8 cellular contexts compared by ENCODE assay signal in the genomic region with DNA sequence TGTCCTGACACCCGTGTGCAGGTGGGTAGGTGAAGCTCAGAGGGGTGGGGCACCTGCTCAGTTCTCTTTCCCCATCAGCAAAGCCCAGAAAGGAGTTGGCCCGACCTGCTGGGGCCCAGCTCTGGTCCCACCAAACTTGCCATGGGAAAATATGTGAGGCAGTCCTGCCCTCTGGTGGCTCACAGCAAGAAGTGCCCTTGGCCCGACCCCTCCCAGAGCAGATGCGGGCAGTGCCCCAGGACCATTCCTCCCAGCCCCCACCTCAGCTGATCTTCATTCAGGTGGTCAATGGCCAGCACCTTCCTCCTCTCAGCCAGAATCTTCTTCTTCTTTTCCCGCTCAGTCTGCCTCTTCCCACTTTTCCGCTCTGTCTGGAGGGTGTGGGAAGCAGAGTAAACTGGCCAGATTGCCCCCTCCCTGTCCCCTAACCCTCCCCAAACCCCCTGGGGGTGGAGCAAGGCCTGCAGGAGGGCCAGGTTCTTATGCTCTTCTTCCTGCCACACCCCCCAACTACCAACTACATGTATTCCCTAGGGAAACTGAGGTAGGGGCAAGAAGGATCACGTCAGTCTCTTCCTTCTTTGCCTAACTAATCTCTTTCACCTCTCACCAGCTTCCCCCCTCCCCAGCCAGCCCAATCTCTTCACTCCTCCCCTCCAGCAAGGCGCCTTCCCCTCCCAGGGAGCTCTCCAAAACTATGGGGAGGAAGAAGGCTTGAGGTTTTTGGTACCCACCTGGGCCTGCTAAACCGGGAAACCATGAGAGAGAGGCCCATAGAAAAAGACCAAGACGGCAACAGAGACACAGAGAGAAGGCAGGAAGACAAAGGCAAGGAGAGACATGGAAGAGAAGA. TPM values are rescaled to one million over a fixed set of nuclear protein-coding genes. Genes with fewer than 3 reads are reported as not detected.
A peak's percentile ranks its signal among the peaks of the same experiment; 100 is the strongest.
DNase-seq lines count a peak whose midpoint lies in the region; ATAC-seq and TF ChIP-seq lines count a peak whose summit lies in the region.

No MANE protein-coding gene starts in this region.

- peak in 3 of 4 experiments; percentile 48 to 67 (median 64) for TF ChIP-seq CTCF in sigmoid colon (IDR thresholded peaks at IDR 0.05)

- intact Hi-C loops in Right ventricle myocardium superior (cut with DNase I) (loop anchor here (5.0 kb wide), 1 partner anchor 110 kb away; no protein-coding TSS in a partner anchor), sigmoid colon (cut with DNase I) (loop anchor here (1.0 kb wide), 1 partner anchor 108 kb away; no protein-coding TSS in a partner anchor)

- TF ChIP-seq EP300 in sigmoid colon (IDR thresholded peaks at IDR 0.05), result no peak

- no peaks in the 10 kb centered on the region for H3K27me3 ChIP-seq in sigmoid colon

- peaks cover 23% of the 10 kb centered on the region for H3K27me3 Mint-ChIP-seq in activated naive CD4-positive, alpha-beta T cell treated with anti-CD3 and anti-CD28 coated beads, Interleukin-2, amount 10 ng/mL, durations not matched to agents 7 days and 5 days

- no peaks in the 10 kb centered on the region for H3K4me1 ChIP-seq in sigmoid colon

- H3K36me3 ChIP-seq in sigmoid colon, result no peaks in the 10 kb centered on the region

- H3K27ac Mint-ChIP-seq in activated naive CD4-positive, alpha-beta T cell treated with anti-CD3 and anti-CD28 coated beads, Interleukin-2, amount 10 ng/mL, durations not matched to agents 7 days and 5 days, result no peak overlapping the region

- no peak for ATAC-seq in Right ventricle myocardium superior (ENCODE audit: poor library complexity)

- H3K9me3 Mint-ChIP-seq in activated naive CD4-positive, alpha-beta T cell treated with anti-CD3 and anti-CD28 coated beads, Interleukin-2, amount 10 ng/mL, durations not matched to agents 7 days and 5 days, result no peaks in the 10 kb centered on the region

- H3K4me3 Mint-ChIP-seq in activated naive CD4-positive, alpha-beta T cell treated with anti-CD3 and anti-CD28 coated beads, Interleukin-2, amount 10 ng/mL, durations not matched to agents 7 days and 5 days, result no peak overlapping the region

- H3K36me3 Mint-ChIP-seq in activated naive CD4-positive, alpha-beta T cell treated with anti-CD3 and anti-CD28 coated beads, Interleukin-2, amount 10 ng/mL, durations not matched to agents 7 days and 5 days, result no peaks in the 10 kb centered on the region

- DNase-seq in activated naive CD4-positive, alpha-beta T cell treated with anti-CD3 and anti-CD28 coated beads, Interleukin-2, amount 10 ng/mL, durations not matched to agents 7 days and 5 days, result peak; percentile 43
- no peak for DNase-seq in activated naive CD4-positive, alpha-beta T cell treated with anti-CD3 and anti-CD28 coated beads, Interleukin-2, amount 50 U/mL, for 16 hours
- DNase-seq in NAMALWA (ENCODE audit: low spot score) (peak; percentile 71), Right ventricle myocardium superior (peak; percentile 50), sigmoid colon (no peak), MV-4-11 (lab: John Stamatoyannopoulos, UW) (no peak), mesenteric fat pad (ENCODE audit: low spot score) (no peak)
- peak; percentile 75 for DNase-seq in activated CD8-positive, alpha-beta memory T cell treated with anti-CD3 and anti-CD28 coated beads, Interleukin-2, amount 50 U/mL, for 48 hours

- no peaks in the 10 kb centered on the region for H3K9me3 ChIP-seq in sigmoid colon

- CTCF ChIA-PET in activated naive CD4-positive, alpha-beta T cell treated with anti-CD3 and anti-CD28 coated beads, Interleukin-2, amount 10 ng/mL, durations not matched to agents 7 days and 5 days (lab: Charles Lee), result interaction anchor here (0.9 to 4.8 kb wide), 9 partner anchors 9 to 109 kb away, joined by 3 to 44 read pairs (median 4); no protein-coding TSS in a partner anchor

- 40% methylated on average over 10 of the region's 10 CpGs for WGBS in sigmoid colon, 2 donors

- H3K4me1 Mint-ChIP-seq in activated naive CD4-positive, alpha-beta T cell treated with anti-CD3 and anti-CD28 coated beads, Interleukin-2, amount 10 ng/mL, durations not matched to agents 7 days and 5 days, result no peaks in the 10 kb centered on the region

- no peak overlapping the region for H3K27ac ChIP-seq in sigmoid colon

- TF ChIP-seq POLR2A in sigmoid colon (IDR thresholded peaks at IDR 0.05), result no peak

- H3K4me3 ChIP-seq in sigmoid colon, result no peak overlapping the region

RNA-seq across cellular contexts. Expression of a gene that starts 15.6 kb away (rescaled TPM):
- total RNA-seq in Right ventricle myocardium superior (9,128 TPM), sigmoid colon (under 1 TPM in 1 of 4 donors, not detected in 3; 0.81 TPM), mesenteric fat pad (not detected)
- polyA plus RNA-seq in sigmoid colon, result 10 to 100 TPM in 1 of 3 donors, 1 to 10 TPM in 2; 3.1 to 34.9 (median 4.8) TPM

RNA-seq across cellular contexts. Expression of a gene that starts 37.2 kb away (rescaled TPM):
- total RNA-seq in Right ventricle myocardium superior, result 1.9 TPM
- total RNA-seq in sigmoid colon, result not detected
- 100 to 1,000 TPM in 2 of 3 donors, 10 to 100 TPM in 1; 63.7 to 151 (median 102) TPM for polyA plus RNA-seq in sigmoid colon
- 0.51 TPM for total RNA-seq in mesenteric fat pad

RNA-seq across cellular contexts. Expression of a gene that starts 59.7 kb away (rescaled TPM):
- total RNA-seq in Right ventricle myocardium superior, result 4.3 TPM
- not detected for total RNA-seq in sigmoid colon
- polyA plus RNA-seq in sigmoid colon, result 1 to 10 TPM in 1 of 3 donors, under 1 TPM in 2; 0.04 to 7.8 (median 0.46) TPM
- total RNA-seq in mesenteric fat pad, result not detected

Comparison
In these comparisons a context has a peak if more than half of its experiments do, and no peak if none do; other contexts are left out.
1. DNase-seq: peak in activated naive CD4-positive, alpha-beta T cell treated with anti-CD3 and anti-CD28 coated beads, Interleukin-2, amount 10 ng/mL, durations not matched to agents 7 days and 5 days (single experiment), NAMALWA (single experiment), activated CD8-positive, alpha-beta memory T cell treated with anti-CD3 and anti-CD28 coated beads, Interleukin-2, amount 50 U/mL, for 48 hours (single experiment) and Right ventricle myocardium superior (single experiment); none in activated naive CD4-positive, alpha-beta T cell treated with anti-CD3 and anti-CD28 coated beads, Interleukin-2, amount 50 U/mL, for 16 hours (single experiment), sigmoid colon (single experiment), MV-4-11 (single experiment) and mesenteric fat pad (single experiment).
2. RNA of a gene that starts 15.6 kb away (total RNA-seq): 9,128 TPM in Right ventricle myocardium superior (single experiment); 0.81 TPM in sigmoid colon and not detected in mesenteric fat pad (single experiment); every median in the first group is over 1,000 times any median in the second.